In genomic region chr5:16464664-16465543, GRCh38 we compare ENCODE assay signal across 8 cellular contexts. TPM values are rescaled to one million over a fixed set of nuclear protein-coding genes. Genes with fewer than 3 reads are reported as not detected.
DNase-seq lines count a peak whose midpoint lies in the region; ATAC-seq, FAIRE-seq and TF ChIP-seq lines count a peak whose summit lies in the region.

No MANE protein-coding gene starts in this region.

- no peak for DNase-seq in A549 (ENCODE audit: low read depth in 1 of 2, low spot score in 1 of 2)
- DNase-seq in HK-2 (ENCODE audit: unreplicated experiment) = peak; percentile 21
- DNase-seq in activated T-cell treated with anti-CD3 and anti-CD28 coated beads, Interleukin-2, amount 50 U/mL, for 4 hours = peak; percentile 17
- DNase-seq in heart left ventricle = peak in 3 of 5 donors; percentile 24 to 56 (median 43)
- no peak for DNase-seq in sigmoid colon
- no peak for DNase-seq in NCI-H774 (lab: John Stamatoyannopoulos, UW)
- no peak for DNase-seq in NCI-H1694 (lab: John Stamatoyannopoulos, UW)

- WGBS in A549 (ENCODE audit: missing lambda C conversion rate) = 13% methylated on average over 33 of the region's 40 CpGs
- WGBS in heart left ventricle, 4 donors = 5 to 6% (median 5%) methylated on average over 34 to 40 of the region's 40 CpGs
- WGBS in sigmoid colon, 2 donors = 2 to 6% methylated on average over 40 of the region's 40 CpGs

- peaks cover 83% of the 10 kb centered on the region for H3K4me1 Mint-ChIP-seq in activated T-cell treated with anti-CD3 and anti-CD28 coated beads, Interleukin-2, amount 50 U/mL, for 4 hours (ENCODE audit: low read depth)

- TF ChIP-seq POLR2A in A549 (IDR thresholded peaks at IDR 0.05; ENCODE audit: low read length) (no peak), heart left ventricle (IDR thresholded peaks at IDR 0.05) (no peak), sigmoid colon (IDR thresholded peaks at IDR 0.05) (no peak), GM18505 (IDR thresholded peaks at IDR 0.05; ENCODE audit: borderline replicate concordance, extremely low read depth, insufficient read depth, insufficient read length) (no peak)

- ATAC-seq in A549 = peak; percentile 11 to 32; a peak in 4 of 6 replicates
- no peak for ATAC-seq in activated T-cell treated with anti-CD3 and anti-CD28 coated beads, Interleukin-2, amount 50 U/mL, for 4 hours
- peak in 1 of 4 donors; percentile 1 for ATAC-seq in heart left ventricle
- no peak for ATAC-seq in GM18505 (IDR thresholded peaks at IDR 0.05; ENCODE audit: unreplicated experiment)

- POLR2A ChIA-PET in A549 (lab: Yijun Ruan, JAX) = no interaction called here

- intact Hi-C loops in heart left ventricle (cut with DNase I) = loop anchor here in 4 of 10 donors (5.0 kb wide), 4 partner anchors 87 to 1088 kb away; partner anchors contain the start of gene RETREG1 (in 1 of the 4)
- intact Hi-C loops in sigmoid colon (cut with DNase I) = loop anchor here (5.0 kb wide), 1 partner anchor 1593 kb away; the partner anchor contains the start of gene ANKH

- no peak for FAIRE-seq in A549 (lab: Jason Lieb, UNC)

- H3K27me3 ChIP-seq in heart left ventricle (no peaks in the 10 kb centered on the region), sigmoid colon (no peaks in the 10 kb centered on the region)

- no peaks in the 10 kb centered on the region for H3K9me3 Mint-ChIP-seq in activated T-cell treated with anti-CD3 and anti-CD28 coated beads, Interleukin-2, amount 50 U/mL, for 4 hours

- H3K36me3 ChIP-seq in heart left ventricle (peaks cover 0 to 40% (median 37%) of the 10 kb centered on the region in 9 donors), sigmoid colon (peaks cover 11 to 35% (median 20%) of the 10 kb centered on the region in 4 donors)

- CTCF ChIA-PET in A549 (lab: Yijun Ruan, JAX) = interaction anchor here (0.6 to 1.3 kb wide), 2 partner anchors 13 to 501 kb away, joined by 3 to 4 read pairs; no protein-coding TSS in a partner anchor

- peaks cover 44% of the 10 kb centered on the region for H3K4me1 ChIP-seq in A549
- peaks cover 4 to 86% (median 65%) of the 10 kb centered on the region in 12 donors for H3K4me1 ChIP-seq in heart left ventricle
- peaks cover 0 to 65% (median 50%) of the 10 kb centered on the region in 4 donors for H3K4me1 ChIP-seq in sigmoid colon

- H3K4me3 Mint-ChIP-seq in activated T-cell treated with anti-CD3 and anti-CD28 coated beads, Interleukin-2, amount 50 U/mL, for 4 hours = peak overlapping the region; percentile 99

- TF ChIP-seq CTCF in A549 (IDR thresholded peaks at IDR 0.05) (no peak), heart left ventricle (IDR thresholded peaks at IDR 0.05) (no peak), sigmoid colon (IDR thresholded peaks at IDR 0.05) (peak in 1 of 4 experiments; percentile 14)

- H3K9me3 ChIP-seq in A549 (no peaks in the 10 kb centered on the region), heart left ventricle (no peaks in the 10 kb centered on the region), sigmoid colon (no peaks in the 10 kb centered on the region)

- no peaks in the 10 kb centered on the region for H3K27me3 Mint-ChIP-seq in activated T-cell treated with anti-CD3 and anti-CD28 coated beads, Interleukin-2, amount 50 U/mL, for 4 hours (ENCODE audit: low read depth)

- H3K36me3 Mint-ChIP-seq in activated T-cell treated with anti-CD3 and anti-CD28 coated beads, Interleukin-2, amount 50 U/mL, for 4 hours (ENCODE audit: insufficient read depth) = peaks cover 32% of the 10 kb centered on the region

- H3K4me2 ChIP-seq in A549 = peak overlapping the region; percentile 70

- H3K4me3 ChIP-seq in A549 (peak overlapping the region; percentile 80), heart left ventricle (peak overlapping the region; percentile 81 to 97 (median 90)), sigmoid colon (peak overlapping the region; percentile 71 to 93 (median 80))

- no peak for TF ChIP-seq RAD21 in A549 (conservative IDR thresholded peaks at IDR 0.05 in 1 of 2, IDR thresholded peaks at IDR 0.05 in 1 of 2)

- TF ChIP-seq EP300 in A549 (IDR thresholded peaks at IDR 0.05) (no peak), sigmoid colon (IDR thresholded peaks at IDR 0.05) (no peak)

- H3K27ac ChIP-seq in A549 (peak overlapping the region; percentile 81 to 97), heart left ventricle (peak overlapping the region; percentile 42 to 97 (median 92)), sigmoid colon (peak overlapping the region; percentile 78 to 85 (median 85))

TF ChIP-seq in A549, 52 proteins besides CTCF, POLR2A, EP300 and RAD21:
- no peak; the same call in 1 of the 2 replicates for TF ChIP-seq KDM5A (IDR thresholded peaks at IDR 0.05)
- no peak for TF ChIP-seq E2F6 (IDR thresholded peaks at IDR 0.05; ENCODE audit: borderline replicate concordance, low read depth)
- no peak for TF ChIP-seq HMGXB4 (CRISPR knock-in tag; IDR thresholded peaks at IDR 0.05; ENCODE audit: borderline replicate concordance)
- TF ChIP-seq KDM1A (IDR thresholded peaks at IDR 0.05; ENCODE audit: low read depth) = no peak
- no peak for TF ChIP-seq CBX8 (IDR thresholded peaks at IDR 0.05)
- no peak for TF ChIP-seq CBX2 (IDR thresholded peaks at IDR 0.05; ENCODE audit: borderline replicate concordance, low read depth)
- TF ChIP-seq CHD4 (IDR thresholded peaks at IDR 0.05; ENCODE audit: borderline replicate concordance) = no peak
- no peak for TF ChIP-seq HES2 (IDR thresholded peaks at IDR 0.05)
- no peak for TF ChIP-seq ZNF302 (CRISPR knock-in tag; IDR thresholded peaks at IDR 0.05)
- TF ChIP-seq HEYL (CRISPR knock-in tag; IDR thresholded peaks at IDR 0.05) = no peak
- no peak for TF ChIP-seq ZSCAN20 (CRISPR knock-in tag; IDR thresholded peaks at IDR 0.05)
- TF ChIP-seq RNF2 (IDR thresholded peaks at IDR 0.05; ENCODE audit: borderline replicate concordance, low read depth) = no peak
- no peak for TF ChIP-seq MAX (IDR thresholded peaks at IDR 0.05)
- TF ChIP-seq HDAC2 (IDR thresholded peaks at IDR 0.05) = no peak

RNA-seq across cellular contexts. Expression of gene ZNF622, which starts 0.7 kb away (rescaled TPM):
- polyA plus RNA-seq in A549 (2011; rRNA removed) = 17.9 and 23.2 TPM in 2 replicates
- polyA plus RNA-seq in A549 (2012; cell fraction: cytosol; rRNA removed) = 17.1 and 19.3 TPM in 2 replicates
- 17.0 and 18.4 TPM in 2 replicates for polyA plus RNA-seq in A549 (2012; cell fraction: nucleus; rRNA removed)
- 35.4 to 38.0 TPM (median 37.5 TPM) in 3 replicates for polyA plus RNA-seq in A549 (2017; fragmentation: RNase III; extraction: RNeasy Plus Mini Kit Qiagen cat#74134 plus additional on column Dnase treatment)
- polyA minus RNA-seq in A549 (2011; rRNA and poly(A)+ RNA removed) = 10.2 and 13.3 TPM in 2 replicates
- total RNA-seq in activated T-cell treated with anti-CD3 and anti-CD28 coated beads, Interleukin-2, amount 50 U/mL, for 4 hours = 10 to 100 TPM; 59.3 to 63.5 (median 63.4) TPM
- total RNA-seq in heart left ventricle = 10 to 100 TPM; 43.7 to 97.3 (median 58.4) TPM
- 100 to 1,000 TPM in 1 of 2 donors, 10 to 100 TPM in 1; 48.9 to 171 TPM for polyA plus RNA-seq in heart left ventricle
- 10 to 100 TPM; 22.8 to 27.8 (median 25.2) TPM for total RNA-seq in sigmoid colon
- 10 to 100 TPM; 36.5 to 40.8 (median 40.2) TPM for polyA plus RNA-seq in sigmoid colon

Comparison
In these comparisons a context has a peak if more than half of its experiments do, and no peak if none do; other contexts are left out.
1. ATAC-seq: peak in A549 (2 of 2); none in activated T-cell treated with anti-CD3 and anti-CD28 coated beads, Interleukin-2, amount 50 U/mL, for 4 hours (0 of 2) and GM18505 (single experiment).
2. DNase-seq: peak in HK-2 (single experiment), activated T-cell treated with anti-CD3 and anti-CD28 coated beads, Interleukin-2, amount 50 U/mL, for 4 hours (single experiment) and heart left ventricle (3 of 5); none in A549 (0 of 2), sigmoid colon (single experiment), NCI-H774 (single experiment) and NCI-H1694 (single experiment).
3. Peak in every context shown above with its lines, with median percentiles within 50 percentile points of each other: H3K27ac ChIP-seq and H3K4me3 ChIP-seq.